In the genomic region with DNA sequence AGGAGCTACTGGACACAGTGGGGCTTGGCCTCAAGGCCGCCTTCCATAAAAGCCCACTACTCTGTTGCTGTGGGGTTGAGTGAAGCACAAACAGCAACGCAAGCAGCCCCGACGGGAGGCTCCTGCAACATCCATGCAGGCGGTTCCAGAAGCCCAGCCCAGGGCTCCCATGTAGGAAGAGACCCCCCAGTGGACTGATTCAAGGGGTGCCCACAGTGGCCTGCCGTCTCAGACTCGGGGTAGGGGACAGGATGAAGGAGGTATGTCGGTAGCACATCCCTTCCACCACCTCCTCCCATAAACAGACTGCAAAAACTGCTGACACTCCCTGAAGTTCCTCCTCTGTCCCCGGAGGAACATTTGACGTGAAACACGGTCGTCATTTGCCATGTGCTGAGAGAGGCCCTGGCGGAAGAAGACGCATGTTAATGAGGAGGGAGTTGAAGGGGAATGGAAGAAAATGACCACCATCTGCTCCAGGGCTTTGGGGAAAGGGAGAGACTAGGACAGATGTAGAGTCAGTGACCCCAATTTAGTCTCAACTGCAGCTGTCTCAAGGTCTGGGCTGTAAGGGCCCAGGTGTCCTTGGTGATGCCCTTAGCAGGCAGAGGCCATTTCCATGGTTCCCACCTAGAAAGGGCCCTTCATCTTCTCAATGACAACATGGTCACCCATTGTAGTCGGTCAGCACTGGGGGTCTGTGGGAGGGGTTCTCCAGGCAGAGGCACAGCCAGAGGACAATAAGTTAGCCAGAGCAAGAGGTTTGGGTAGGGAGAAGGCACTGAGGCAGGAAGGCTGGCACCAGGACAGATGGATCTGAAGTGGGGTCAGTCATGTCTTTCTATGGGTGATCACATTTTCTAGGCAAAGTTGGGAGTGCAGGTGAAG, we compare ENCODE assay signal across 21 cellular contexts.
DNase-seq lines count a peak whose midpoint lies in the region; ATAC-seq and TF ChIP-seq lines count a peak whose summit lies in the region.
"Had no signal": no experiment of that assay in that cellular context is flagged by ENCODE, and none has a peak within 500 bp of the region (broad histone marks: within the 10 kb centered on the region; RNA-seq: fewer than 3 reads in every experiment).

No MANE protein-coding gene starts in this region.

- H3K4me3 Mint-ChIP-seq in Caco-2 (ENCODE audit: unreplicated experiment), result no peak overlapping the region
- H3K4me3 Mint-ChIP-seq in glutamatergic neuron (ENCODE audit: unreplicated experiment), result peak overlapping the region; percentile 74
- H3K4me3 Mint-ChIP-seq: CD4-positive, alpha-beta memory T cell; GM23338 had no signal

- no peak overlapping the region for H3K4me3 ChIP-seq in Caco-2 (ENCODE audit: low read depth, low read length)
- H3K4me3 ChIP-seq: BLaER1 treated with 17β-estradiol and CSF1 and Interleukin-3, amounts not matched to agents 10 nM and 100 nM; GM23338 had no signal

- H3K27ac ChIP-seq in caudate nucleus (ENCODE audit: low read depth, low read length), result no peak overlapping the region
- H3K27ac ChIP-seq: 22Rv1; BLaER1 treated with 17β-estradiol and CSF1 and Interleukin-3, amounts not matched to agents 10 nM and 100 nM had no signal

- peaks cover 15% of the 10 kb centered on the region for H3K9me3 Mint-ChIP-seq in Caco-2 (ENCODE audit: unreplicated experiment)
- H3K9me3 Mint-ChIP-seq in glutamatergic neuron (ENCODE audit: unreplicated experiment), result peaks cover 21% of the 10 kb centered on the region

- intact Hi-C loops in Caco-2 (cut with micrococcal nuclease; ENCODE audit: unreplicated experiment), result no loop called here

- no peaks in the 10 kb centered on the region for H3K4me1 Mint-ChIP-seq in Caco-2 (ENCODE audit: low read depth, unreplicated experiment)
- H3K4me1 Mint-ChIP-seq in glutamatergic neuron (ENCODE audit: low read depth, unreplicated experiment), result peaks cover 15% of the 10 kb centered on the region
- H3K4me1 Mint-ChIP-seq: CD4-positive, alpha-beta memory T cell; GM23338 had no signal

- no peaks in the 10 kb centered on the region for H3K36me3 Mint-ChIP-seq in Caco-2 (ENCODE audit: insufficient read depth, unreplicated experiment)
- peaks cover 39% of the 10 kb centered on the region for H3K36me3 Mint-ChIP-seq in glutamatergic neuron (ENCODE audit: unreplicated experiment)

- CTCF ChIA-PET in Caco-2 (lab: Charles Lee), result no interaction called here

- H3K27me3 ChIP-seq in Caco-2 (replicated peaks; ENCODE audit: control insufficient read depth, insufficient read depth, low read length), result no peaks in the 10 kb centered on the region
- H3K27me3 ChIP-seq: BLaER1 treated with 17β-estradiol and CSF1 and Interleukin-3, amounts not matched to agents 10 nM and 100 nM had no signal

- no peak for ATAC-seq in omental fat pad (ENCODE audit: low FRiP score)
- ATAC-seq: GM23338, Panc1, SK-N-SH treated with all-trans-retinoic acid at 6 μM for 48 hours had no signal

- H3K9me3 ChIP-seq in Caco-2, result no peaks in the 10 kb centered on the region

- BruUV-seq in Caco-2 (replicated peaks; lab: Mats Ljungman, UMichigan), result no TSS peak

- POLR2A ChIA-PET in Caco-2 (lab: Charles Lee), result no interaction called here

- no peaks in the 10 kb centered on the region for H3K36me3 ChIP-seq in Caco-2 (ENCODE audit: control insufficient read depth, insufficient read depth, low read length)
- H3K36me3 ChIP-seq: BLaER1 treated with 17β-estradiol and CSF1 and Interleukin-3, amounts not matched to agents 10 nM and 100 nM had no signal

- H3K4me1 ChIP-seq in Caco-2, result no peaks in the 10 kb centered on the region
- H3K4me1 ChIP-seq: BLaER1 treated with 17β-estradiol and CSF1 and Interleukin-3, amounts not matched to agents 10 nM and 100 nM had no signal

- H3K27ac Mint-ChIP-seq in Caco-2 (ENCODE audit: unreplicated experiment) (peak overlapping the region; percentile 77), glutamatergic neuron (ENCODE audit: unreplicated experiment) (peak overlapping the region; percentile 99)
- H3K27ac Mint-ChIP-seq: CD4-positive, alpha-beta memory T cell; GM23338 had no signal

- no peak for DNase-seq in Caco-2
- peak; percentile 44 for DNase-seq in NCI-H524 treated with DMSO at 0.1 percent for 48 hours (lab: John Stamatoyannopoulos, UW)
- peak; percentile 70 for DNase-seq in glutamatergic neuron
- peak; percentile 53 for DNase-seq in retina
- no peak for DNase-seq in omental fat pad (ENCODE audit: low spot score)
- no peak for DNase-seq in caudate nucleus (lab: John Stamatoyannopoulos, UW)
- no peak for DNase-seq in NCI-H2029 treated with DMSO at 0.1 percent for 48 hours (lab: John Stamatoyannopoulos, UW)
- no peak for DNase-seq in globus pallidus (ENCODE audit: low spot score)
- DNase-seq: ACHN; CD4-positive, alpha-beta memory T cell; HCEC 1CT; KG1; NCI-H1105 treated with DMSO at 0.1 percent for 48 hours; NCI-H2081; NCI-H446; NCI-H748 treated with DMSO at 0.1 percent for 48 hours had no signal

- no peak for TF ChIP-seq CTCF in Caco-2 (IDR thresholded peaks at IDR 0.05; ENCODE audit: insufficient read depth in 1 of 2, low read depth in 1 of 2, low read length in 1 of 2, severe bottlenecking in 1 of 2, unreplicated experiment in 1 of 2)
- no peak for TF ChIP-seq CTCF in glutamatergic neuron (IDR thresholded peaks at IDR 0.05; ENCODE audit: partially characterized antibody, unreplicated experiment)
- TF ChIP-seq CTCF in omental fat pad (IDR thresholded peaks at IDR 0.05), result no peak

- H3K27me3 Mint-ChIP-seq in Caco-2 (ENCODE audit: insufficient read depth, unreplicated experiment) (no peaks in the 10 kb centered on the region), glutamatergic neuron (ENCODE audit: unreplicated experiment) (peaks cover 7% of the 10 kb centered on the region)

Comparison
In these comparisons a context has a peak if more than half of its experiments do, and no peak if none do; other contexts are left out.
1. DNase-seq: peak in NCI-H524 treated with DMSO at 0.1 percent for 48 hours (single experiment), glutamatergic neuron (single experiment) and retina (single experiment); none in Caco-2 (0 of 2), omental fat pad (single experiment), caudate nucleus (0 of 61), NCI-H2029 treated with DMSO at 0.1 percent for 48 hours (single experiment) and globus pallidus (single experiment).